Comparison of ENCODE assay signal across 23 cellular contexts in genomic region chrX:101303790-101304189, GRCh38. TPM values are rescaled to one million over a fixed set of nuclear protein-coding genes. Genes with fewer than 3 reads are reported as not detected.
"Had no signal": no experiment of that assay in that cellular context is flagged by ENCODE, and none has a peak within 500 bp of the region (broad histone marks: within the 10 kb centered on the region; RNA-seq: fewer than 3 reads in every experiment).

No MANE protein-coding gene starts in this region.

- DNase-seq: IMR-90, Kasumi-1, MM.1S, NCI-H1092 treated with DMSO at 0.1 percent for 48 hours, NCI-H1436, NCI-H1930, NCI-H2081, NCI-H2107, NCI-H2227 treated with DMSO at 0.1 percent for 48 hours, NCI-H524, NCI-H526 treated with DMSO at 0.1 percent for 48 hours, NCI-H748 treated with DMSO at 0.1 percent for 48 hours, RPMI8226, SHP77, SK-N-SH, SW 1271, T-cell had no signal

- FAIRE-seq: HepG2, RCC 7860 had no signal

- H3K9me2 ChIP-seq: SK-N-SH had no signal

- H3K9me3 ChIP-seq: SK-N-SH had no signal

- H3K4me2 ChIP-seq: KMS-11, SK-N-SH had no signal

- H3K27ac ChIP-seq: KMS-11 had no signal

- ATAC-seq: HepG2, T-cell had no signal

RNA-seq across cellular contexts. Expression of gene TAF7L, which starts 12.7 kb away (rescaled TPM):
- total RNA-seq: HepG2, HT1080, M059J, NCI-H460, T-cell had no signal
